In genomic region chr22:36935694-36936093, GRCh38 we compare ENCODE assay signal across 16 cellular contexts. TPM values are rescaled to one million over a fixed set of nuclear protein-coding genes. Genes with fewer than 3 reads are reported as not detected.
DNase-seq lines count a peak whose midpoint lies in the region; ATAC-seq and TF ChIP-seq lines count a peak whose summit lies in the region.
"Had no signal": no experiment of that assay in that cellular context is flagged by ENCODE, and none has a peak within 500 bp of the region (broad histone marks: within the 10 kb centered on the region; RNA-seq: fewer than 3 reads in every experiment).

No MANE protein-coding gene starts in this region.

- H3K4me1 ChIP-seq in right atrium auricular region, result no peaks in the 10 kb centered on the region

- no peaks in the 10 kb centered on the region for H3K9me3 ChIP-seq in right atrium auricular region

- no peaks in the 10 kb centered on the region for H3K36me3 Mint-ChIP-seq in activated naive CD8-positive, alpha-beta T cell treated with anti-CD3 and anti-CD28 coated beads, Interleukin-2, amount 50 U/mL, for 24 hours (ENCODE audit: low read depth)
- H3K36me3 Mint-ChIP-seq in activated naive CD8-positive, alpha-beta T cell treated with anti-CD3 and anti-CD28 coated beads for 36 hours, result no peaks in the 10 kb centered on the region
- H3K36me3 Mint-ChIP-seq in stimulated activated effector memory CD8-positive, alpha-beta T cell treated with anti-CD3 and anti-CD28 coated beads, Interleukin-12 subunit alpha, Interleukin-12 subunit beta, amount 100 ng/mL, for 72 hours, result no peaks in the 10 kb centered on the region
- H3K36me3 Mint-ChIP-seq in effector memory CD8-positive, alpha-beta T cell (ENCODE audit: insufficient read depth), result peaks cover 3% of the 10 kb centered on the region
- H3K36me3 Mint-ChIP-seq: CD4-positive, alpha-beta memory T cell had no signal

- no peak for ATAC-seq in activated naive CD8-positive, alpha-beta T cell treated with anti-CD3 and anti-CD28 coated beads, Interleukin-2, amount 50 U/mL, for 24 hours
- ATAC-seq in stimulated activated effector memory CD8-positive, alpha-beta T cell treated with anti-CD3 and anti-CD28 coated beads, Interleukin-12 subunit alpha, Interleukin-12 subunit beta, amount 100 ng/mL, for 72 hours, result no peak
- ATAC-seq in effector memory CD8-positive, alpha-beta T cell (replicated peaks), result no peak
- ATAC-seq: HepG2 had no signal

- no peaks in the 10 kb centered on the region for H3K27me3 ChIP-seq in right atrium auricular region

- no peak for TF ChIP-seq CTCF in right atrium auricular region (IDR thresholded peaks at IDR 0.05)

- no peak overlapping the region for H3K4me3 Mint-ChIP-seq in activated naive CD8-positive, alpha-beta T cell treated with anti-CD3 and anti-CD28 coated beads, Interleukin-2, amount 50 U/mL, for 24 hours
- no peak overlapping the region for H3K4me3 Mint-ChIP-seq in activated naive CD8-positive, alpha-beta T cell treated with anti-CD3 and anti-CD28 coated beads for 36 hours
- no peak overlapping the region for H3K4me3 Mint-ChIP-seq in stimulated activated effector memory CD8-positive, alpha-beta T cell treated with anti-CD3 and anti-CD28 coated beads, Interleukin-12 subunit alpha, Interleukin-12 subunit beta, amount 100 ng/mL, for 72 hours
- H3K4me3 Mint-ChIP-seq in effector memory CD8-positive, alpha-beta T cell, result no peak overlapping the region
- H3K4me3 Mint-ChIP-seq: CD4-positive, alpha-beta memory T cell had no signal

- H3K36me3 ChIP-seq in right atrium auricular region, result no peaks in the 10 kb centered on the region

- H3K4me1 Mint-ChIP-seq in activated naive CD8-positive, alpha-beta T cell treated with anti-CD3 and anti-CD28 coated beads, Interleukin-2, amount 50 U/mL, for 24 hours, result peaks cover 4% of the 10 kb centered on the region
- H3K4me1 Mint-ChIP-seq in activated naive CD8-positive, alpha-beta T cell treated with anti-CD3 and anti-CD28 coated beads for 36 hours, result no peaks in the 10 kb centered on the region
- H3K4me1 Mint-ChIP-seq in stimulated activated effector memory CD8-positive, alpha-beta T cell treated with anti-CD3 and anti-CD28 coated beads, Interleukin-12 subunit alpha, Interleukin-12 subunit beta, amount 100 ng/mL, for 72 hours, result peaks cover 5% of the 10 kb centered on the region
- H3K4me1 Mint-ChIP-seq in effector memory CD8-positive, alpha-beta T cell (ENCODE audit: low read depth in 2 of 2), result peaks cover 0 to 3% of the 10 kb centered on the region in 2 donors

- H3K9me3 Mint-ChIP-seq in activated naive CD8-positive, alpha-beta T cell treated with anti-CD3 and anti-CD28 coated beads, Interleukin-2, amount 50 U/mL, for 24 hours, result no peaks in the 10 kb centered on the region
- no peaks in the 10 kb centered on the region for H3K9me3 Mint-ChIP-seq in activated naive CD8-positive, alpha-beta T cell treated with anti-CD3 and anti-CD28 coated beads for 36 hours
- H3K9me3 Mint-ChIP-seq in stimulated activated effector memory CD8-positive, alpha-beta T cell treated with anti-CD3 and anti-CD28 coated beads, Interleukin-12 subunit alpha, Interleukin-12 subunit beta, amount 100 ng/mL, for 72 hours, result no peaks in the 10 kb centered on the region
- no peaks in the 10 kb centered on the region for H3K9me3 Mint-ChIP-seq in effector memory CD8-positive, alpha-beta T cell
- H3K9me3 Mint-ChIP-seq: CD4-positive, alpha-beta memory T cell had no signal

- H3K4me3 ChIP-seq in right atrium auricular region, result no peak overlapping the region
- H3K4me3 ChIP-seq: GM23248 had no signal

- peak overlapping the region; percentile 8 for H3K27ac Mint-ChIP-seq in activated naive CD8-positive, alpha-beta T cell treated with anti-CD3 and anti-CD28 coated beads, Interleukin-2, amount 50 U/mL, for 24 hours
- H3K27ac Mint-ChIP-seq in activated naive CD8-positive, alpha-beta T cell treated with anti-CD3 and anti-CD28 coated beads for 36 hours, result no peak overlapping the region
- peak overlapping the region; percentile 87 for H3K27ac Mint-ChIP-seq in stimulated activated effector memory CD8-positive, alpha-beta T cell treated with anti-CD3 and anti-CD28 coated beads, Interleukin-12 subunit alpha, Interleukin-12 subunit beta, amount 100 ng/mL, for 72 hours
- H3K27ac Mint-ChIP-seq in effector memory CD8-positive, alpha-beta T cell, result no peak overlapping the region

- H3K27me3 Mint-ChIP-seq in activated naive CD8-positive, alpha-beta T cell treated with anti-CD3 and anti-CD28 coated beads, Interleukin-2, amount 50 U/mL, for 24 hours, result no peaks in the 10 kb centered on the region
- no peaks in the 10 kb centered on the region for H3K27me3 Mint-ChIP-seq in activated naive CD8-positive, alpha-beta T cell treated with anti-CD3 and anti-CD28 coated beads for 36 hours
- peaks cover 21 to 52% of the 10 kb centered on the region in 2 donors for H3K27me3 Mint-ChIP-seq in effector memory CD8-positive, alpha-beta T cell

- no peak for DNase-seq in activated naive CD8-positive, alpha-beta T cell treated with anti-CD3 and anti-CD28 coated beads, Interleukin-2, amount 50 U/mL, for 24 hours
- no peak for DNase-seq in activated naive CD8-positive, alpha-beta T cell treated with anti-CD3 and anti-CD28 coated beads for 36 hours
- DNase-seq in islet precursor cell (peak; percentile 42), right atrium auricular region (ENCODE audit: low spot score) (no peak), SKM-1 treated with dmso at 0.1 percent for 144 hours (lab: John Stamatoyannopoulos, UW; ENCODE audit: unreplicated experiment) (no peak)
- no peak for DNase-seq in stimulated activated effector memory CD8-positive, alpha-beta T cell treated with anti-CD3 and anti-CD28 coated beads, Interleukin-12 subunit alpha, Interleukin-12 subunit beta, amount 100 ng/mL, for 72 hours (ENCODE audit: low spot score in 2 of 2)
- no peak for DNase-seq in effector memory CD8-positive, alpha-beta T cell
- DNase-seq: ACHN; C1 segment of cervical spinal cord; CD4-positive, alpha-beta memory T cell; DMS153; DMS79 treated with DMSO at 0.1 percent for 48 hours; EL; GM23248 had no signal

- H3K27ac ChIP-seq in right atrium auricular region, result no peak overlapping the region
- H3K27ac ChIP-seq: GM23248 had no signal

RNA-seq across cellular contexts. Expression of gene CSF2RB, which starts 22.3 kb away (rescaled TPM):
- under 1 TPM; 0.14 to 0.31 TPM for total RNA-seq in activated naive CD8-positive, alpha-beta T cell treated with anti-CD3 and anti-CD28 coated beads for 36 hours
- 1 to 10 TPM; 1.8 to 4.2 TPM for total RNA-seq in right atrium auricular region
- total RNA-seq: A172, HepG2 had no signal

Comparison
In these comparisons a context has a peak if more than half of its experiments do, and no peak if none do; other contexts are left out.
1. H3K27ac Mint-ChIP-seq: peak in activated naive CD8-positive, alpha-beta T cell treated with anti-CD3 and anti-CD28 coated beads, Interleukin-2, amount 50 U/mL, for 24 hours (single experiment) and stimulated activated effector memory CD8-positive, alpha-beta T cell treated with anti-CD3 and anti-CD28 coated beads, Interleukin-12 subunit alpha, Interleukin-12 subunit beta, amount 100 ng/mL, for 72 hours (single experiment); none in activated naive CD8-positive, alpha-beta T cell treated with anti-CD3 and anti-CD28 coated beads for 36 hours (single experiment) and effector memory CD8-positive, alpha-beta T cell (0 of 2).